10 cellular contexts compared by ENCODE assay signal in the genomic region with DNA sequence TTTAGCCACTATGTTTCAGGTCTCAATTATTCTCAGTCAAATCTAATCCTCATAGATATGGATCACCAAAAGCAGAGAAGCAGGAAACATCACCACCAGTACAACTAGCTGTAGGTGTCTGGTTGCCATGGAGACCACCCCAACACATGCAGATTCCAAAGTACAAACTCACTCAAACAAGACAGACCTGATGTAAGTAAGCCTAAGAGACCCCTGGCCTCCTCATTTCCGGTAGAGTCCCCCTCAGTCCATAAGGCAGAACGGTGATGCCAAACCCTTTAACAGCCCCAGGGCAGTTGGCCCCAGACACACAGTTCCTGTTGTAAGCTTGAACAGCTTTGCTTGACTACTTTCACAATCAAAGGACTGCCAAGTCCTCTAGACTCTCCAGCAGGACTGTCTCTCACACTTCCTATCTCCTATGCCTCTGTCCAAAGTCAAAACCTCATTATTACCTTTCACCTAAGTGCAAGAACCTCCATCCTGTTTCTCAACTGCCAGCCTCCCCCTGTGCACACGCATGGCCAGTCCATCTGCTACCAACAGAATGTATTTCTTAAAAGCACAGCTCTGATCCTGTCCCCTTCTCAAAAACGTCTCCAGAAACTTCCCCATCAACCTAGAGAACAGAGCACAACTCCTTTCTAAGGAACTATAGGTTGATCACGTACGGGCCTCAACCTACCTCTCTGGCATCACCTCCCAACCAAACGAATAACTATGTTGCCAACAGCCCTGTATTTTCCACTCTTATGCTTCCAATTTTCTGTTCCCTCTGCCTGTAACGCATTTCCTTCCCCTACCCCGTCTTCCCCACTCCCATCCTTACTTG. TPM values are rescaled to one million over a fixed set of nuclear protein-coding genes. Genes with fewer than 3 reads are reported as not detected.
A peak's percentile ranks its signal among the peaks of the same experiment; 100 is the strongest.
DNase-seq lines count a peak whose midpoint lies in the region; ATAC-seq, FAIRE-seq and TF ChIP-seq lines count a peak whose summit lies in the region.
"Had no signal": no experiment of that assay in that cellular context is flagged by ENCODE, and none has a peak within 500 bp of the region (broad histone marks: within the 10 kb centered on the region; RNA-seq: fewer than 3 reads in every experiment).

No MANE protein-coding gene starts in this region.

- no peaks in the 10 kb centered on the region for H3K27me3 ChIP-seq in ACC112 (ENCODE audit: insufficient read depth, low read length)
- H3K27me3 ChIP-seq in K562 (ENCODE audit: control insufficient read depth in 2 of 2, insufficient read depth in 2 of 2, low read length in 2 of 2), result no peaks in the 10 kb centered on the region

- POLR2A ChIA-PET in K562 (lab: Yijun Ruan, JAX), result no interaction called here
- POLR2A ChIA-PET in activated CD8-positive, alpha-beta T cell treated with anti-CD3 and anti-CD28 coated beads, Interleukin-2, amount 10 ng/mL, durations not matched to agents 7 days and 5 days (lab: Charles Lee), result interaction anchor here (1.1 kb wide), 1 partner anchor 476 kb away, joined by 3 read pairs; no protein-coding TSS in a partner anchor

- no peak for TF ChIP-seq POLR2A in K562 (conservative IDR thresholded peaks at IDR 0.05)

- no peak overlapping the region for H3K4me3 ChIP-seq in ACC112 (ENCODE audit: low read depth, low read length)
- H3K4me3 ChIP-seq in K562, result no peak overlapping the region

- H3K9me3 ChIP-seq in K562 (replicated peaks; ENCODE audit: control insufficient read depth, insufficient read depth, low read depth, low read length), result no peaks in the 10 kb centered on the region

- no peaks in the 10 kb centered on the region for H3K9me3 Mint-ChIP-seq in HFFc6
- no peaks in the 10 kb centered on the region for H3K9me3 Mint-ChIP-seq in activated CD8-positive, alpha-beta T cell treated with anti-CD3 and anti-CD28 coated beads, Interleukin-2, amount 10 ng/mL, durations not matched to agents 7 days and 5 days (ENCODE audit: insufficient read depth)

- FAIRE-seq in K562 (lab: Jason Lieb, UNC), result no peak

- 65% methylated on average over 9 of the region's 9 CpGs for WGBS in K562 (ENCODE audit: insufficient coverage, low coverage, missing lambda C conversion rate)

- no peaks in the 10 kb centered on the region; the same call in 1 of the 2 replicates for H3K27me3 Mint-ChIP-seq in HFFc6 (ENCODE audit: insufficient read depth)
- no peaks in the 10 kb centered on the region for H3K27me3 Mint-ChIP-seq in activated CD8-positive, alpha-beta T cell treated with anti-CD3 and anti-CD28 coated beads, Interleukin-2, amount 10 ng/mL, durations not matched to agents 7 days and 5 days (ENCODE audit: low read depth)

- no peak overlapping the region for H2AFZ ChIP-seq in ACC112 (ENCODE audit: low read length, unreplicated experiment)
- H2AFZ ChIP-seq in K562 (ENCODE audit: low read depth, low read length), result no peak overlapping the region

- BruUV-seq in K562 (replicated peaks; lab: Mats Ljungman, UMichigan), result no TSS peak

- DNase-seq in HFFc6, result peak; percentile 81
- no peak for DNase-seq in K562 (ENCODE audit: extremely low read depth in 1 of 4, low spot score in 3 of 4)
- DNase-seq in islet precursor cell, result peak; percentile 97
- no peak for DNase-seq in NCI-H1417 treated with DMSO at 0.1 percent for 48 hours (lab: John Stamatoyannopoulos, UW)
- no peak for DNase-seq in activated CD8-positive, alpha-beta T cell treated with anti-CD3 and anti-CD28 coated beads, Interleukin-2, amount 10 ng/mL, durations not matched to agents 7 days and 5 days
- DNase-seq: effector CD8-positive, alpha-beta T cell; stimulated activated CD8-positive, alpha-beta memory T cell treated with anti-CD3 and anti-CD28 coated beads, Interleukin-4, amount 100 ng/mL, for 48 hours had no signal

- H3K4me1 ChIP-seq in ACC112 (ENCODE audit: control insufficient read depth, insufficient read depth, low read length, unreplicated experiment) (peaks cover 3% of the 10 kb centered on the region), K562 (replicated peaks in 1 of 2; ENCODE audit: control insufficient read depth in 2 of 2, insufficient read depth in 2 of 2, low read length in 2 of 2) (no peaks in the 10 kb centered on the region)

- no peaks in the 10 kb centered on the region for H4K20me1 ChIP-seq in K562 (replicated peaks; ENCODE audit: control insufficient read depth, insufficient read depth, low read length)

- H3K9me1 ChIP-seq in K562 (ENCODE audit: control insufficient read depth, insufficient read depth, low read length), result no peaks in the 10 kb centered on the region

- H3K9ac ChIP-seq in K562 (ENCODE audit: insufficient read depth in 1 of 2, low read depth in 2 of 2, low read length in 2 of 2), result no peak overlapping the region

- H3K36me3 Mint-ChIP-seq in HFFc6 (ENCODE audit: low read depth), result peaks cover 35% of the 10 kb centered on the region
- H3K36me3 Mint-ChIP-seq in activated CD8-positive, alpha-beta T cell treated with anti-CD3 and anti-CD28 coated beads, Interleukin-2, amount 10 ng/mL, durations not matched to agents 7 days and 5 days (ENCODE audit: low read depth), result peaks cover 7% of the 10 kb centered on the region

- TF ChIP-seq CTCF in HFFc6 (IDR thresholded peaks at IDR 0.05), result no peak
- no peak for TF ChIP-seq CTCF in K562 (IDR thresholded peaks at IDR 0.05 in 2 of 3, conservative IDR thresholded peaks at IDR 0.05 in 1 of 3; ENCODE audit: insufficient read depth in 2 of 3, low read depth in 1 of 3, low read length in 3 of 3)

- peak overlapping the region; percentile 89 for H3K27ac Mint-ChIP-seq in HFFc6
- H3K27ac Mint-ChIP-seq in activated CD8-positive, alpha-beta T cell treated with anti-CD3 and anti-CD28 coated beads, Interleukin-2, amount 10 ng/mL, durations not matched to agents 7 days and 5 days, result no peak overlapping the region

- ATAC-seq in K562, result no peak
- no peak for ATAC-seq in HG03432 (IDR thresholded peaks at IDR 0.05; ENCODE audit: unreplicated experiment)
- no peak for ATAC-seq in GM21723 (IDR thresholded peaks at IDR 0.05; ENCODE audit: unreplicated experiment)
- ATAC-seq in activated CD8-positive, alpha-beta T cell treated with anti-CD3 and anti-CD28 coated beads, Interleukin-2, amount 10 ng/mL, durations not matched to agents 7 days and 5 days, result no peak

- in situ Hi-C loops in K562 (cut with MboI), result no loop called here

- no peak for TF ChIP-seq RAD21 in K562 (CRISPR knock-in tag; conservative IDR thresholded peaks at IDR 0.05 in 1 of 2, IDR thresholded peaks at IDR 0.05 in 1 of 2)

- 0 out of 2 replicates have a peak overlapping the region, but pooled peaks have one; percentile 7 for H3K27ac ChIP-seq in ACC112 (ENCODE audit: low read depth, low read length)
- H3K27ac ChIP-seq in K562 (ENCODE audit: extremely low read depth, low read depth, low read length), result no peak overlapping the region

- H3K36me3 ChIP-seq in ACC112 (ENCODE audit: insufficient read depth, low read length) (no peaks in the 10 kb centered on the region), K562 (ENCODE audit: control insufficient read depth, insufficient read depth, low read length) (no peaks in the 10 kb centered on the region)

- peaks cover 61% of the 10 kb centered on the region for H3K4me1 Mint-ChIP-seq in HFFc6 (ENCODE audit: low read depth)
- peaks cover 3% of the 10 kb centered on the region for H3K4me1 Mint-ChIP-seq in activated CD8-positive, alpha-beta T cell treated with anti-CD3 and anti-CD28 coated beads, Interleukin-2, amount 10 ng/mL, durations not matched to agents 7 days and 5 days (ENCODE audit: low read depth)

- intact Hi-C loops in K562 (cut with micrococcal nuclease), result no loop called here

- CTCF ChIA-PET in K562 (lab: Yijun Ruan, JAX; ENCODE audit: low intra/inter-chr PET ratio), result no interaction called here
- CTCF ChIA-PET in activated CD8-positive, alpha-beta T cell treated with anti-CD3 and anti-CD28 coated beads, Interleukin-2, amount 10 ng/mL, durations not matched to agents 7 days and 5 days (lab: Charles Lee), result no interaction called here

- TF ChIP-seq EP300 in K562 (IDR thresholded peaks at IDR 0.05; ENCODE audit: low read length), result no peak

- H3K4me2 ChIP-seq in K562 (ENCODE audit: insufficient read depth, low read length), result no peak overlapping the region

- peak overlapping the region; percentile 39 for H3K4me3 Mint-ChIP-seq in HFFc6
- H3K4me3 Mint-ChIP-seq in activated CD8-positive, alpha-beta T cell treated with anti-CD3 and anti-CD28 coated beads, Interleukin-2, amount 10 ng/mL, durations not matched to agents 7 days and 5 days, result no peak overlapping the region

- H3K79me2 ChIP-seq in ACC112 (ENCODE audit: control insufficient read depth, insufficient read depth, low read length, unreplicated experiment) (no peaks in the 10 kb centered on the region), K562 (ENCODE audit: control insufficient read depth, insufficient read depth, low read length) (no peaks in the 10 kb centered on the region)

TF ChIP-seq in K562, 482 proteins besides CTCF, POLR2A, EP300 and RAD21 (continues in another document):
- peak; percentile 77 for TF ChIP-seq RFX1 (IDR thresholded peaks at IDR 0.05)
- no peak for TF ChIP-seq SMARCB1 (IDR thresholded peaks at IDR 0.05; ENCODE audit: insufficient read length, low read depth)
- TF ChIP-seq BRD4 (IDR thresholded peaks at IDR 0.05), result no peak
- TF ChIP-seq PPARD (CRISPR knock-in tag; IDR thresholded peaks at IDR 0.05), result no peak
- TF ChIP-seq BCL6 (CRISPR knock-in tag; IDR thresholded peaks at IDR 0.05), result no peak

RNA-seq across cellular contexts. Expression of gene SLC39A11, which starts 23.9 kb away (rescaled TPM):
- total RNA-seq in HFFc6 (2021; fragmentation: NEBNext Ultra II Directional; extraction: Animal tissue kit (Norgen Biotek cat#: 25700)), result 10 to 100 TPM; 29.7 to 40.6 (median 34.9) TPM
- 51.5 and 68.1 TPM in 2 replicates for total RNA-seq in K562 (2011; cell fraction: chromatin; rRNA removed; ENCODE audit: low replicate concordance)
- total RNA-seq in K562 (2011; cell fraction: nucleolus; rRNA removed), result 52.9 and 55.3 TPM in 2 replicates
- 74.6 and 85.3 TPM in 2 replicates for total RNA-seq in K562 (2011; cell fraction: nucleoplasm; rRNA removed)
- total RNA-seq in K562 (2014; rRNA removed), result 11.8 and 15.1 TPM in 2 replicates
- 12.7 and 12.9 TPM in 2 replicates for total RNA-seq in K562 (2014; rRNA removed; fragmentation: Illumina TruSeq; extraction: Trizol)
- 20.2 TPM in 2 replicates for total RNA-seq in K562 (2015; rRNA removed; fragmentation: Illumina TruSeq; extraction: Trizol)
- 25.6 and 26.4 TPM in 2 replicates for total RNA-seq in K562 (2021)
- polyA plus RNA-seq in K562 (2011; rRNA removed), result 8.8 and 10.5 TPM in 2 replicates
- polyA plus RNA-seq in K562 (2011; cell fraction: cytosol; rRNA removed), result 9.1 and 10.5 TPM in 2 replicates
- 12.2 and 21.3 TPM in 2 replicates for polyA plus RNA-seq in K562 (2011; cell fraction: nucleus; rRNA removed)
- 19.8 and 21.1 TPM in 2 replicates for polyA plus RNA-seq in K562 (2012)
- polyA plus RNA-seq in K562 (2014; fragmentation: Illumina TruSeq; extraction: Trizol), result 11.0 and 13.4 TPM in 2 replicates
- polyA plus RNA-seq in K562 (2014; fragmentation: Nextera tagmentation; extraction: Ambion mirVana), result 10 to 100 TPM; 11.5 to 13.7 TPM
- 12.8 and 15.2 TPM in 2 replicates for polyA plus RNA-seq in K562 (2014; rRNA removed)
- 18.1 and 20.4 TPM in 2 replicates for polyA minus RNA-seq in K562 (2011; rRNA and poly(A)+ RNA removed)
- polyA minus RNA-seq in K562 (2011; cell fraction: cytosol; rRNA and poly(A)+ RNA removed), result 10.3 and 16.1 TPM in 2 replicates
- 23.0 and 23.8 TPM in 2 replicates for polyA minus RNA-seq in K562 (2011; cell fraction: nucleus; rRNA and poly(A)+ RNA removed)
- 10 to 100 TPM; 20.2 to 20.5 TPM for total RNA-seq in activated CD8-positive, alpha-beta T cell treated with anti-CD3 and anti-CD28 coated beads, Interleukin-2, amount 10 ng/mL, durations not matched to agents 7 days and 5 days

Comparison
In these comparisons a context has a peak if more than half of its experiments do, and no peak if none do; other contexts are left out.
1. DNase-seq: peak in HFFc6 (single experiment) and islet precursor cell (single experiment); none in K562 (0 of 4), NCI-H1417 treated with DMSO at 0.1 percent for 48 hours (single experiment) and activated CD8-positive, alpha-beta T cell treated with anti-CD3 and anti-CD28 coated beads, Interleukin-2, amount 10 ng/mL, durations not matched to agents 7 days and 5 days (single experiment).